8 cellular contexts compared by ENCODE assay signal in genomic region chr9:131422241-131422792, GRCh38. TPM values are rescaled to one million over a fixed set of nuclear protein-coding genes. Genes with fewer than 3 reads are reported as not detected.
DNase-seq lines count a peak whose midpoint lies in the region; ATAC-seq and TF ChIP-seq lines count a peak whose summit lies in the region.

No MANE protein-coding gene starts in this region.

- no peak overlapping the region for H3K4me3 Mint-ChIP-seq in progenitor cell of endocrine pancreas (ENCODE audit: low read depth)

- DNase-seq in ELR (ENCODE audit: low read depth): peak; percentile 53
- peak; percentile 83 for DNase-seq in RWPE1 (ENCODE audit: low spot score)
- no peak for DNase-seq in esophagus muscularis mucosa (ENCODE audit: extremely low spot score)
- DNase-seq in progenitor cell of endocrine pancreas (ENCODE audit: low spot score, unreplicated experiment): no peak
- no peak for DNase-seq in cerebellar nuclear complex (lab: John Stamatoyannopoulos, UW)
- DNase-seq in ureter (ENCODE audit: low spot score): no peak
- no peak for DNase-seq in GOT3 (lab: John Stamatoyannopoulos, UW)

- peaks cover 3% of the 10 kb centered on the region for H3K36me3 Mint-ChIP-seq in progenitor cell of endocrine pancreas (ENCODE audit: insufficient read depth)

- H3K27me3 Mint-ChIP-seq in progenitor cell of endocrine pancreas: no peaks in the 10 kb centered on the region

- H3K27ac ChIP-seq in RWPE1 (peak overlapping the region; percentile 92), esophagus muscularis mucosa (replicated peaks in 1 of 4) (peak overlapping the region; percentile 72 to 83 (median 80))

- 40% methylated on average over 12 of the region's 12 CpGs for WGBS in esophagus muscularis mucosa

- TF ChIP-seq EP300 in esophagus muscularis mucosa (IDR thresholded peaks at IDR 0.05): no peak

- POLR2A ChIA-PET in RWPE1 (lab: Yijun Ruan, JAX; ENCODE audit: low non-redundant PET): no interaction called here

- H3K4me3 ChIP-seq in esophagus muscularis mucosa: peak overlapping the region in 1 of 4 donors; percentile 15

- H3K36me3 ChIP-seq in esophagus muscularis mucosa: peaks cover 0 to 5% (median 2%) of the 10 kb centered on the region in 4 donors

- CTCF ChIA-PET in RWPE1 (lab: Yijun Ruan, JAX): interaction anchor here (0.6 to 1.2 kb wide), 4 partner anchors 15 to 180 kb away, joined by 3 to 5 read pairs (median 3); no protein-coding TSS in a partner anchor

- peak overlapping the region; percentile 89 for H3K27ac Mint-ChIP-seq in progenitor cell of endocrine pancreas

- no peak for TF ChIP-seq POLR2A in esophagus muscularis mucosa (IDR thresholded peaks at IDR 0.05; ENCODE audit: low read depth)

- no peak for ATAC-seq in HG03045 (IDR thresholded peaks at IDR 0.05; ENCODE audit: unreplicated experiment)

- no peaks in the 10 kb centered on the region for H3K9me3 ChIP-seq in esophagus muscularis mucosa

- H3K4me1 Mint-ChIP-seq in progenitor cell of endocrine pancreas (ENCODE audit: low read depth): peaks cover 50% of the 10 kb centered on the region

- TF ChIP-seq CTCF in RWPE1 (conservative IDR thresholded peaks at IDR 0.05; ENCODE audit: low read depth): no peak; the same call in 1 of the 2 replicates
- peak in 2 of 3 experiments; percentile 34 to 45 for TF ChIP-seq CTCF in esophagus muscularis mucosa (IDR thresholded peaks at IDR 0.05)
- TF ChIP-seq CTCF in progenitor cell of endocrine pancreas (IDR thresholded peaks at IDR 0.05; ENCODE audit: unreplicated experiment): no peak

- H3K9me3 Mint-ChIP-seq in progenitor cell of endocrine pancreas (ENCODE audit: low read depth): no peaks in the 10 kb centered on the region

- no peaks in the 10 kb centered on the region for H3K27me3 ChIP-seq in esophagus muscularis mucosa

- intact Hi-C loops in esophagus muscularis mucosa (cut with DNase I): loop anchor here (5.0 kb wide), 1 partner anchor 70 kb away; no protein-coding TSS in a partner anchor

- H3K4me1 ChIP-seq in esophagus muscularis mucosa: peaks cover 81 to 96% (median 85%) of the 10 kb centered on the region in 4 donors

RNA-seq across cellular contexts. Expression of gene PRRC2B, which starts 28.4 kb away (rescaled TPM):
- 100 to 1,000 TPM; 109 to 226 (median 148) TPM for total RNA-seq in esophagus muscularis mucosa
- 416 and 460 TPM in 2 replicates for total RNA-seq in progenitor cell of endocrine pancreas
- total RNA-seq in ureter: 215 TPM

Comparison
In these comparisons a context has a peak if more than half of its experiments do, and no peak if none do; other contexts are left out.
1. DNase-seq: peak in ELR (single experiment) and RWPE1 (single experiment); none in esophagus muscularis mucosa (single experiment), progenitor cell of endocrine pancreas (single experiment), cerebellar nuclear complex (0 of 2), ureter (single experiment) and GOT3 (single experiment).
2. CTCF ChIP-seq: peak in esophagus muscularis mucosa (2 of 3); none in RWPE1 (single experiment) and progenitor cell of endocrine pancreas (single experiment).